ENCODE assay signal across 23 cellular contexts in genomic region chr13:73307481-73307880, GRCh38.
"Had no signal": no experiment of that assay in that cellular context is flagged by ENCODE, and none has a peak within 500 bp of the region (broad histone marks: within the 10 kb centered on the region; RNA-seq: fewer than 3 reads in every experiment).

No MANE protein-coding gene starts in this region.

- H3K4me1 ChIP-seq: body of pancreas, upper lobe of left lung had no signal

- H3K9me3 ChIP-seq: body of pancreas, sigmoid colon, thoracic aorta, upper lobe of left lung had no signal

- H3K27me3 ChIP-seq: body of pancreas, cardiac muscle cell, sigmoid colon, upper lobe of left lung had no signal

- H3K27ac ChIP-seq: body of pancreas, cardiac muscle cell, thoracic aorta, upper lobe of left lung, WERI-Rb-1 had no signal

- H3K4me3 ChIP-seq: body of pancreas, cardiac muscle cell, sigmoid colon, thoracic aorta, upper lobe of left lung had no signal

- H3K36me3 ChIP-seq: cardiac muscle cell, sigmoid colon, thoracic aorta, upper lobe of left lung, WERI-Rb-1 had no signal

- DNase-seq: activated CD4-positive, alpha-beta T cell treated with anti-CD3 and anti-CD28 coated beads, Interleukin-2, amount 10 ng/mL, durations not matched to agents 7 days and 5 days; activated CD4-positive, CD25-positive, alpha-beta regulatory T cell treated with anti-CD3 and anti-CD28 coated beads, Interleukin-2, amount 50 U/mL, for 72 hours; activated CD8-positive, alpha-beta memory T cell treated with anti-CD3 and anti-CD28 coated beads, Interleukin-2, amount 10 ng/mL, durations not matched to agents 7 days and 5 days; activated CD8-positive, alpha-beta T cell treated with anti-CD3 and anti-CD28 coated beads for 36 hours; activated gamma-delta T cell; activated T-cell treated with anti-CD3 and anti-CD28 coated beads for 4 hours; anterior cingulate cortex; body of pancreas; effector memory CD4-positive, alpha-beta T cell; glutamatergic neuron; hypothalamus; kidney; natural killer cell; retina; sigmoid colon; stimulated activated CD4-positive, alpha-beta T cell treated with anti-CD3 and anti-CD28 coated beads, Interleukin-2, amount 100 ng/mL, for 48 hours; stimulated activated naive CD4-positive, alpha-beta T cell treated with Interleukin-2 at 50 U/mL for 16 hours; T-cell; upper lobe of left lung; WERI-Rb-1 had no signal

- ATAC-seq: activated CD8-positive, alpha-beta memory T cell treated with anti-CD3 and anti-CD28 coated beads, Interleukin-2, amount 10 ng/mL, durations not matched to agents 7 days and 5 days; activated CD8-positive, alpha-beta T cell treated with anti-CD3 and anti-CD28 coated beads for 36 hours; body of pancreas; left lobe of liver; natural killer cell; T-cell had no signal
